2 cellular contexts compared by ENCODE assay signal in the genomic region with DNA sequence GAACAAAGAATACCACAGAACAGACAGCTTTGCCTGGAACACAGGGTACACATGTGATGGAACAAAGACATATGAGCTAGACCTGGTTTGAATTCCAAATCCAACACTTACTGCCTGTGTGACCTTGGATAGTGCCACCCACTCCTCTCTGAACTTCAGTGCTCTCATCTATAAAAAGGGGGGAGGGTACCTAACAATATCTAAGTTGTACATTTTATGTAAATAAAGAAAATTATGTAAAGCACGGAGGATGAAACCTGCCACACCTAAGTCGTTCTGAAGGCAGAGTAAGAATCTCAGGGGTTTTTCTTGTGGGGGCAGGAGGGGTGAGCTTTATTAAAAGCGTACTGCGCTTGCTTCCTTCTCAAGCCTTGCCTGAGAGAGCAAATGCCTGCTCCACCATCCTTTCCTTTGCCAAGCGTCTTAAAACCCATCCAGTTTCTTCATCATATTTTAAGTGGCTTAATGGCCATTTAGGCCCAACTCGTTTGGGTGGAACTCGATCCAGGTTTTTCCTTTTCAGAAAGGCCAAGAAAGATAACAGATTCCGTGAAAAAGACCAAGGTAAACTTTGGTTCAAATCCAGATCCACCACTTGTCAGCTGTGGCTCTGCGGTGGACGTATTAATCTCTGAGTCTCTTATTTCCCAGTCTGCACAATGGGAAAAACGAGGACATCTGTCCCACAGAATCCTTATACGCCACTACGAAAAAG.
TF ChIP-seq lines count a peak whose summit lies in the region.

No MANE protein-coding gene starts in this region.

TF ChIP-seq in IMR-90, 13 proteins besides CTCF, POLR2A, EP300 and RAD21:
- TF ChIP-seq MXI1 (IDR thresholded peaks at IDR 0.05; ENCODE audit: borderline replicate concordance, low read depth, low read length) (no peak), CEBPB (IDR thresholded peaks at IDR 0.05; ENCODE audit: low read depth, low read length) (no peak), RFX5 (IDR thresholded peaks at IDR 0.05; ENCODE audit: low read depth, low read length) (no peak), SMC3 (IDR thresholded peaks at IDR 0.05; ENCODE audit: low read depth, low read length) (no peak), FOS (IDR thresholded peaks at IDR 0.05; ENCODE audit: low read depth, low read length) (no peak), NFE2L2 (IDR thresholded peaks at IDR 0.05; ENCODE audit: low read depth, low read length) (no peak), MAZ (IDR thresholded peaks at IDR 0.05; ENCODE audit: borderline replicate concordance, low read depth, low read length) (no peak), CHD1 (IDR thresholded peaks at IDR 0.05; ENCODE audit: low read depth, low read length) (no peak), RCOR1 (IDR thresholded peaks at IDR 0.05; ENCODE audit: insufficient replicate concordance, low read length) (no peak), MAFK (IDR thresholded peaks at IDR 0.05; ENCODE audit: low read depth, low read length) (no peak), BHLHE40 (IDR thresholded peaks at IDR 0.05; ENCODE audit: low read depth, low read length) (no peak), ELK1 (IDR thresholded peaks at IDR 0.05; ENCODE audit: borderline replicate concordance, low read depth, low read length) (no peak), USF2 (IDR thresholded peaks at IDR 0.05; ENCODE audit: low read depth, low read length) (no peak)

TF ChIP-seq in GM12891, 5 proteins besides CTCF, POLR2A, EP300 and RAD21:
- TF ChIP-seq POLR2AphosphoS5 (IDR thresholded peaks at IDR 0.05; ENCODE audit: low read depth, low read length) (no peak), SPI1 (IDR thresholded peaks at IDR 0.05; ENCODE audit: low read depth, low read length) (no peak)
TF ChIP-seq in GM12891: peak in this region for 0.
